ENCODE assay signal across 1 cellular context in genomic region chr2:218311908-218312756, GRCh38.
TF ChIP-seq lines count a peak whose summit lies in the region.

No MANE protein-coding gene starts in this region.

TF ChIP-seq in liver, 16 proteins besides CTCF, POLR2A, EP300 and RAD21:
- TF ChIP-seq JUND (IDR thresholded peaks at IDR 0.05), result peak in 1 of 2 donors; percentile 23
- no peak for TF ChIP-seq HNF4G (IDR thresholded peaks at IDR 0.05)
- peak; percentile 13 to 59 for TF ChIP-seq HNF4A (conservative IDR thresholded peaks at IDR 0.05)
- no peak for TF ChIP-seq SP1 (IDR thresholded peaks at IDR 0.05)
- TF ChIP-seq YY1 (IDR thresholded peaks at IDR 0.05), result no peak
- TF ChIP-seq, protein P1, sequence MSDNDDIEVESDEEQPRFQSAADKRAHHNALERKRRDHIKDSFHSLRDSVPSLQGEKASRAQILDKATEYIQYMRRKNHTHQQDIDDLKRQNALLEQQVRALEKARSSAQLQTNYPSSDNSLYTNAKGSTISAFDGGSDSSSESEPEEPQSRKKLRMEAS (IDR thresholded peaks at IDR 0.05), result no peak
- TF ChIP-seq TAF1 (conservative IDR thresholded peaks at IDR 0.05), result no peak
- TF ChIP-seq REST (IDR thresholded peaks at IDR 0.05), result peak; percentile 17
- peak; percentile 22 for TF ChIP-seq ZBTB33 (IDR thresholded peaks at IDR 0.05)
- TF ChIP-seq, protein P2, sequence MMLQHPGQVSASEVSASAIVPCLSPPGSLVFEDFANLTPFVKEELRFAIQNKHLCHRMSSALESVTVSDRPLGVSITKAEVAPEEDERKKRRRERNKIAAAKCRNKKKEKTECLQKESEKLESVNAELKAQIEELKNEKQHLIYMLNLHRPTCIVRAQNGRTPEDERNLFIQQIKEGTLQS (IDR thresholded peaks at IDR 0.05), result no peak
- no peak for TF ChIP-seq NR2F2 (IDR thresholded peaks at IDR 0.05)
- TF ChIP-seq EGR1 (IDR thresholded peaks at IDR 0.05; ENCODE audit: low read depth in 2 of 2), result no peak
